In genomic region chr6:30219244-30219643, GRCh38 we compare ENCODE assay signal across 8 cellular contexts. TPM values are rescaled to one million over a fixed set of nuclear protein-coding genes. Genes with fewer than 3 reads are reported as not detected.
DNase-seq lines count a peak whose midpoint lies in the region; ATAC-seq, FAIRE-seq and TF ChIP-seq lines count a peak whose summit lies in the region.

No MANE protein-coding gene starts in this region.

- CTCF ChIA-PET in activated B cell treated with CpG ODN at 0.5 μM for 24 hours (lab: Charles Lee) = interaction anchor here (1.0 to 2.8 kb wide), 7 partner anchors 9 to 178 kb away, joined by 3 to 12 read pairs (median 4); no protein-coding TSS in a partner anchor

- TF ChIP-seq EP300 in upper lobe of left lung (IDR thresholded peaks at IDR 0.05) = no peak

- H3K4me1 Mint-ChIP-seq in activated B cell treated with CpG ODN at 0.5 μM for 24 hours = peaks cover 15% of the 10 kb centered on the region

- no peak overlapping the region for H3K56ac ChIP-seq in mesendoderm (ENCODE audit: low read length)

- DNase-seq in AML-193 (lab: John Stamatoyannopoulos, UW) (peak; percentile 58 to 63), H54 (ENCODE audit: insufficient read length, low spot score) (peak; percentile 38), NCI-H345 (lab: John Stamatoyannopoulos, UW) (peak; percentile 79), activated B cell treated with CpG ODN at 0.5 μM for 24 hours (no peak), dorsolateral prefrontal cortex (peak in 3 of 10 donors; percentile 24 to 71 (median 46)), mesendoderm (peak; percentile 58), upper lobe of left lung (peak in 1 of 2 donors; percentile 61)

- H2AK5ac ChIP-seq in mesendoderm (ENCODE audit: low read length) = no peak overlapping the region

- H3K79me1 ChIP-seq in mesendoderm (ENCODE audit: low read length) = no peaks in the 10 kb centered on the region

- no peaks in the 10 kb centered on the region for H3K79me2 ChIP-seq in mesendoderm (ENCODE audit: control insufficient read depth, insufficient read depth, low read length)

- no peak overlapping the region for H2BK15ac ChIP-seq in mesendoderm (replicated peaks; ENCODE audit: low read depth)

- TF ChIP-seq POLR2A in H54 (IDR thresholded peaks at IDR 0.05; ENCODE audit: low read depth, low read length) (no peak), upper lobe of left lung (IDR thresholded peaks at IDR 0.05) (no peak)

- no peak overlapping the region for H3K4ac ChIP-seq in mesendoderm (ENCODE audit: low read depth, low read length)

- no peak overlapping the region for H2BK120ac ChIP-seq in mesendoderm (ENCODE audit: low read depth, low read length)

- intact Hi-C loops in activated B cell treated with CpG ODN at 0.5 μM for 24 hours (cut with micrococcal nuclease) = loop anchor here (1.0 to 10.0 kb wide), 2 partner anchors 178 to 336 kb away; partner anchors contain the start of genes GNL1 and PRR3
- intact Hi-C loops in dorsolateral prefrontal cortex (cut with DNase I) = loop anchor here in 1 of 2 donors (2.0 kb wide), 1 partner anchor 178 kb away; no protein-coding TSS in a partner anchor

- H3K27me3 Mint-ChIP-seq in activated B cell treated with CpG ODN at 0.5 μM for 24 hours = peaks cover 3% of the 10 kb centered on the region

- H3K36me3 ChIP-seq in mesendoderm (ENCODE audit: control insufficient read depth, insufficient read depth, low read length) = no peaks in the 10 kb centered on the region
- no peaks in the 10 kb centered on the region for H3K36me3 ChIP-seq in upper lobe of left lung

- POLR2A ChIA-PET in activated B cell treated with CpG ODN at 0.5 μM for 24 hours (lab: Charles Lee) = interaction anchor here (1.5 kb wide), 1 partner anchor 107 kb away, joined by 5 read pairs; the partner anchor contains the start of gene TRIM39

- no peak overlapping the region for H3K9ac ChIP-seq in mesendoderm (ENCODE audit: low read length)

- H4K5ac ChIP-seq in mesendoderm (ENCODE audit: low read length) = no peak overlapping the region

- H3K4me2 ChIP-seq in mesendoderm (ENCODE audit: low read length) = no peak overlapping the region

- no peak overlapping the region for H4K8ac ChIP-seq in mesendoderm (ENCODE audit: low read depth, low read length)

- peaks cover 11% of the 10 kb centered on the region for H3K9me3 Mint-ChIP-seq in activated B cell treated with CpG ODN at 0.5 μM for 24 hours

- peak overlapping the region in 2 of 59 donors; percentile 4 to 16 for H3K4me3 ChIP-seq in dorsolateral prefrontal cortex
- no peak overlapping the region for H3K4me3 ChIP-seq in mesendoderm (ENCODE audit: low read length)
- H3K4me3 ChIP-seq in upper lobe of left lung = no peak overlapping the region

- H3K36me3 Mint-ChIP-seq in activated B cell treated with CpG ODN at 0.5 μM for 24 hours (ENCODE audit: low read depth) = peaks cover 6% of the 10 kb centered on the region

- no peaks in the 10 kb centered on the region for H3K27me3 ChIP-seq in dorsolateral prefrontal cortex
- H3K27me3 ChIP-seq in mesendoderm (ENCODE audit: insufficient read depth, low read length, poor library complexity) = no peaks in the 10 kb centered on the region
- H3K27me3 ChIP-seq in upper lobe of left lung = no peaks in the 10 kb centered on the region

- no peak overlapping the region for H3K4me3 Mint-ChIP-seq in activated B cell treated with CpG ODN at 0.5 μM for 24 hours

- H3K18ac ChIP-seq in mesendoderm (ENCODE audit: low read length) = no peak overlapping the region

- H3K4me1 ChIP-seq in mesendoderm (ENCODE audit: control insufficient read depth, low read depth, low read length) = no peaks in the 10 kb centered on the region
- peaks cover 3 to 17% (median 7%) of the 10 kb centered on the region in 4 donors for H3K4me1 ChIP-seq in upper lobe of left lung

- ATAC-seq in activated B cell treated with CpG ODN at 0.5 μM for 24 hours (ENCODE audit: low read depth) (no peak), upper lobe of left lung (ENCODE audit: low FRiP score in 2 of 2) (peak; percentile 66 to 69), HG02571 (IDR thresholded peaks at IDR 0.05; ENCODE audit: unreplicated experiment) (no peak)

- H3K27ac ChIP-seq in dorsolateral prefrontal cortex (peak overlapping the region in 11 of 59 donors; percentile 8 to 78 (median 39)), mesendoderm (ENCODE audit: low read depth, low read length) (no peak overlapping the region), upper lobe of left lung (no peak overlapping the region)

- H2BK5ac ChIP-seq in mesendoderm (ENCODE audit: low read length) = no peak overlapping the region

- FAIRE-seq in H54 (lab: Jason Lieb, UNC) = peak; percentile 93

- WGBS in mesendoderm (ENCODE audit: extremely low coverage, insufficient coverage, low lambda C conversion rate) = no CpG with 5 or more reads among the region's 1 CpG
- WGBS in upper lobe of left lung, 2 donors = 0% methylated on average over 1 of the region's 1 CpG

- TF ChIP-seq CTCF in activated B cell treated with CpG ODN at 0.5 μM for 24 hours (IDR thresholded peaks at IDR 0.05) (peak; percentile 19), dorsolateral prefrontal cortex (IDR thresholded peaks at IDR 0.05 in 54 of 56, conservative IDR thresholded peaks at IDR 0.05 in 2 of 56; ENCODE audit: low read depth in 1 of 56, partially characterized antibody in 56 of 56) (peak; percentile 45 to 85 (median 72)), upper lobe of left lung (IDR thresholded peaks at IDR 0.05) (peak; percentile 26 to 72 (median 62))

- H3K23ac ChIP-seq in mesendoderm (ENCODE audit: low read length) = no peak overlapping the region

- no peak overlapping the region for H3K27ac Mint-ChIP-seq in activated B cell treated with CpG ODN at 0.5 μM for 24 hours

- H3K9me3 ChIP-seq in upper lobe of left lung = peaks cover 0 to 6% (median 2%) of the 10 kb centered on the region in 4 donors

RNA-seq across cellular contexts. Expression of gene TRIM26, which starts 6.0 kb away (rescaled TPM):
- total RNA-seq in activated B cell treated with CpG ODN at 0.5 μM for 24 hours (72.5 and 75.7 TPM in 2 replicates), dorsolateral prefrontal cortex (10 to 100 TPM; 22.4 to 51.1 (median 31.6) TPM), upper lobe of left lung (10 to 100 TPM; 38.4 to 67.1 (median 53.8) TPM)
- 15.2 TPM for polyA plus RNA-seq in mesendoderm (2013, experiment 1 of 2)
- polyA plus RNA-seq in mesendoderm (2013, experiment 2 of 2) = 16.0 TPM

RNA-seq across cellular contexts. Expression of gene TRIM15, which starts 55.9 kb away (rescaled TPM):
- not detected in 2 replicates for total RNA-seq in activated B cell treated with CpG ODN at 0.5 μM for 24 hours
- not detected for total RNA-seq in dorsolateral prefrontal cortex
- polyA plus RNA-seq in mesendoderm (2013, experiment 1 of 2) = 0.03 TPM
- polyA plus RNA-seq in mesendoderm (2013, experiment 2 of 2) = 0.04 TPM
- 1 to 10 TPM in 1 of 6 donors, under 1 TPM in 1, not detected in 4; 0.30 to 1.0 TPM for total RNA-seq in upper lobe of left lung

RNA-seq across cellular contexts. Expression of gene TRIM10, which starts 58.2 kb away (rescaled TPM):
- not detected in 2 replicates for total RNA-seq in activated B cell treated with CpG ODN at 0.5 μM for 24 hours
- total RNA-seq in dorsolateral prefrontal cortex = under 1 TPM in 5 of 120 experiments, not detected in 115; 0.15 to 0.22 (median 0.18) TPM
- polyA plus RNA-seq in mesendoderm (2013, experiment 1 of 2) = 0.01 TPM
- polyA plus RNA-seq in mesendoderm (2013, experiment 2 of 2) = 0.01 TPM
- 1 to 10 TPM in 1 of 6 donors, under 1 TPM in 3, not detected in 2; 0.07 to 1.4 (median 0.13) TPM for total RNA-seq in upper lobe of left lung

Comparison
In these comparisons a context has a peak if more than half of its experiments do, and no peak if none do; other contexts are left out.
1. ATAC-seq: peak in upper lobe of left lung (2 of 2); none in activated B cell treated with CpG ODN at 0.5 μM for 24 hours (single experiment) and HG02571 (single experiment).
2. CTCF ChIP-seq: peak in every context shown above with its lines; median percentile 72 in dorsolateral prefrontal cortex; 62 in upper lobe of left lung; 19 in activated B cell treated with CpG ODN at 0.5 μM for 24 hours.